Comparison of ENCODE assay signal across 9 cellular contexts in the genomic region with DNA sequence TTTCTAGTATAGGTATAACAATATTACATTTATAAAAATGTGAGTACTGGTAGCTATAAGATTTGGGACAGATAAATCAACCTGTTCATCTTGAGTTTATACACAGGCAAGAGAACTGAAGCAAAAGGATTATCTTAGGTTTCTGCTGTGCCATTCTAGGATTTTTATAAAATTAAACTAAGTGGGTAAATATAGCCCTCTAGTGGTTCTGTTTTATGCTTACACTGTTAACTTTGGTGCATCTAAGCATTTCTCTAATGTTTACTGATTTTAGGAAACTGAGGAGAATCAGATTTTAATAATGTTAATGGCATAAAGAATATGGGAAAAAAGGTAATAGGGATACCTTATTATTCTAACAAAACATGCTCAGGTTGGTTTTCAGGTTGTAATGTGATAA. TPM values are rescaled to one million over a fixed set of nuclear protein-coding genes. Genes with fewer than 3 reads are reported as not detected.
DNase-seq lines count a peak whose midpoint lies in the region; FAIRE-seq and TF ChIP-seq lines count a peak whose summit lies in the region.
"Had no signal": no experiment of that assay in that cellular context is flagged by ENCODE, and none has a peak within 500 bp of the region (broad histone marks: within the 10 kb centered on the region; RNA-seq: fewer than 3 reads in every experiment).

No MANE protein-coding gene starts in this region.

- no peak overlapping the region for H3K4ac ChIP-seq in mesendoderm (ENCODE audit: low read depth, low read length)

- TF ChIP-seq CTCF in mammary epithelial cell (conservative IDR thresholded peaks at IDR 0.05 in 1 of 2, IDR thresholded peaks at IDR 0.05 in 1 of 2; ENCODE audit: extremely low read depth in 1 of 2, insufficient read depth in 1 of 2, low read depth in 1 of 2, low read length in 2 of 2) = peak; percentile 49 to 52

- H4K8ac ChIP-seq in mesendoderm (ENCODE audit: low read depth, low read length) = no peak overlapping the region

- dilution Hi-C loops in mammary epithelial cell (cut with HindIII; ENCODE audit: low sequenced_read_pairs) = no loop called here

- H2BK120ac ChIP-seq in mesendoderm (ENCODE audit: low read depth, low read length) = no peak overlapping the region

- peak; percentile 75 for FAIRE-seq in GM12892 (lab: Jason Lieb, UNC)

- DNase-seq in ACHN (peak; percentile 32), GM12892 (ENCODE audit: insufficient read length) (no peak), KBM-7 (peak; percentile 38), mammary epithelial cell (no peak), midbrain (lab: John Stamatoyannopoulos, UW) (peak; percentile 17), DMS79 (lab: John Stamatoyannopoulos, UW) (no peak), mesendoderm (no peak)
- DNase-seq in stimulated activated CD4-positive, alpha-beta T cell treated with anti-CD3 and anti-CD28 coated beads, Interleukin-1b, Interleukin-23, amount 100 ng/mL, for 48 hours = no peak

- H2AK5ac ChIP-seq in mesendoderm (ENCODE audit: low read length) = no peak overlapping the region

- peaks cover 3% of the 10 kb centered on the region for H3K79me2 ChIP-seq in mammary epithelial cell (ENCODE audit: insufficient read depth, low read length)
- no peaks in the 10 kb centered on the region for H3K79me2 ChIP-seq in mesendoderm (ENCODE audit: control insufficient read depth, insufficient read depth, low read length)

- no TSS peak for BruUV-seq in mammary epithelial cell (replicated peaks; lab: Mats Ljungman, UMichigan)

- no peak for TF ChIP-seq POLR2A in GM12892 (IDR thresholded peaks at IDR 0.05; ENCODE audit: low read depth, low read length)

- intact Hi-C loops in mammary epithelial cell (cut with micrococcal nuclease) = no loop called here

- no peak overlapping the region for H2BK15ac ChIP-seq in mesendoderm (replicated peaks; ENCODE audit: low read depth)

- H3K4me2 ChIP-seq in mammary epithelial cell (ENCODE audit: insufficient read depth, low read depth, low read length) (no peak overlapping the region), mesendoderm (ENCODE audit: low read length) (no peak overlapping the region)

- in situ Hi-C loops in ACHN (cut with HindIII; ENCODE audit: low pct_ligation_motif_present, low pct_unique_long_range_greater_than_20kb, low sequenced_read_pairs) (no loop called here), KBM-7 (cut with MboI; ENCODE audit: low pct_unique_long_range_greater_than_20kb, low sequenced_read_pairs) (loop anchor here (25.0 kb wide), 1 partner anchor 136 kb away; no protein-coding TSS in a partner anchor), mammary epithelial cell (cut with MboI; ENCODE audit: low sequenced_read_pairs in 2 of 2) (no loop called here)

- no peaks in the 10 kb centered on the region for H3K9me3 ChIP-seq in mammary epithelial cell (replicated peaks; ENCODE audit: insufficient read depth, low read length)
- H3K9me3 ChIP-seq: HAP-1 had no signal

- H2BK5ac ChIP-seq in mesendoderm (ENCODE audit: low read length) = no peak overlapping the region

- no peaks in the 10 kb centered on the region for H4K20me1 ChIP-seq in mammary epithelial cell (ENCODE audit: insufficient read depth, low read length)

- H3K9ac ChIP-seq in mammary epithelial cell (ENCODE audit: insufficient read depth, low read length) (no peak overlapping the region), mesendoderm (ENCODE audit: low read length) (no peak overlapping the region)

- H3K27me3 ChIP-seq in mammary epithelial cell (ENCODE audit: insufficient read depth, low read length) (no peaks in the 10 kb centered on the region), mesendoderm (ENCODE audit: insufficient read depth, low read length, poor library complexity) (no peaks in the 10 kb centered on the region)

- no peak overlapping the region for H3K23ac ChIP-seq in mesendoderm (ENCODE audit: low read length)

- H3K4me3 ChIP-seq in mammary epithelial cell (replicated peaks in 1 of 3; ENCODE audit: insufficient read depth in 1 of 3, low read depth in 2 of 3, low read length in 3 of 3) (no peak overlapping the region), mesendoderm (ENCODE audit: low read length) (no peak overlapping the region)
- H3K4me3 ChIP-seq: HAP-1 had no signal

- H2AFZ ChIP-seq in mammary epithelial cell (ENCODE audit: low read depth, low read length) = no peak overlapping the region

- CTCF ChIA-PET in mammary epithelial cell (lab: Charles Lee; ENCODE audit: low non-redundant PET) = no interaction called here

- peaks cover 25% of the 10 kb centered on the region for H3K36me3 ChIP-seq in mammary epithelial cell (ENCODE audit: insufficient read depth, low read length)
- H3K36me3 ChIP-seq in mesendoderm (ENCODE audit: control insufficient read depth, insufficient read depth, low read length) = no peaks in the 10 kb centered on the region

- H3K27ac ChIP-seq in mammary epithelial cell (ENCODE audit: insufficient read depth, low read depth, low read length) (no peak overlapping the region), mesendoderm (ENCODE audit: low read depth, low read length) (no peak overlapping the region)

- no peaks in the 10 kb centered on the region for H3K79me1 ChIP-seq in mesendoderm (ENCODE audit: low read length)

- no peak overlapping the region for H4K5ac ChIP-seq in mesendoderm (ENCODE audit: low read length)

- no peak overlapping the region for H3K56ac ChIP-seq in mesendoderm (ENCODE audit: low read length)

- H3K4me1 ChIP-seq in mammary epithelial cell (ENCODE audit: insufficient read depth, low read length) (no peaks in the 10 kb centered on the region), mesendoderm (ENCODE audit: control insufficient read depth, low read depth, low read length) (no peaks in the 10 kb centered on the region)

- H3K18ac ChIP-seq in mesendoderm (ENCODE audit: low read length) = no peak overlapping the region

RNA-seq across cellular contexts. Expression of gene RRH, which starts 1.1 kb away (rescaled TPM):
- not detected for polyA plus RNA-seq in GM12892 (2012; ENCODE audit: missing spikeins)
- total RNA-seq in mammary epithelial cell = under 1 TPM in 1 of 2 donors, not detected in 1; 0.33 TPM
- 0.07 TPM for polyA plus RNA-seq in mammary epithelial cell
- polyA minus RNA-seq in mammary epithelial cell = not detected
- polyA plus RNA-seq in mesendoderm (2013, experiment 1 of 2) = 0.10 TPM
- polyA plus RNA-seq in mesendoderm (2013, experiment 2 of 2) = 0.11 TPM

RNA-seq across cellular contexts. Expression of gene GAR1, which starts 11.2 kb away (rescaled TPM):
- 37.2 TPM for polyA plus RNA-seq in GM12892 (2012; ENCODE audit: missing spikeins)
- 10 to 100 TPM in 1 of 2 donors, 1 to 10 TPM in 1; 3.3 to 22.7 TPM for total RNA-seq in mammary epithelial cell
- 12.2 TPM for polyA plus RNA-seq in mammary epithelial cell
- polyA minus RNA-seq in mammary epithelial cell = 5.1 TPM
- polyA plus RNA-seq in mesendoderm (2013, experiment 1 of 2) = 121 TPM
- 120 TPM for polyA plus RNA-seq in mesendoderm (2013, experiment 2 of 2)

RNA-seq across cellular contexts. Expression of gene LRIT3, which starts 21.2 kb away (rescaled TPM):
- 0.13 TPM for polyA plus RNA-seq in GM12892 (2012; ENCODE audit: missing spikeins)
- total RNA-seq in mammary epithelial cell = under 1 TPM in 1 of 2 donors, not detected in 1; 0.17 TPM
- polyA plus RNA-seq in mammary epithelial cell = 0.01 TPM
- not detected for polyA minus RNA-seq in mammary epithelial cell
- polyA plus RNA-seq in mesendoderm (2013, experiment 1 of 2) = 0.11 TPM
- polyA plus RNA-seq in mesendoderm (2013, experiment 2 of 2) = 0.14 TPM

RNA-seq across cellular contexts. Expression of gene CFI, which starts 24.9 kb away (rescaled TPM):
- polyA plus RNA-seq in GM12892 (2012; ENCODE audit: missing spikeins) = not detected
- total RNA-seq in mammary epithelial cell = 10 to 100 TPM in 1 of 2 donors, 1 to 10 TPM in 1; 5.3 to 21.5 TPM
- 0.26 TPM for polyA plus RNA-seq in mammary epithelial cell
- not detected for polyA minus RNA-seq in mammary epithelial cell
- not detected for polyA plus RNA-seq in mesendoderm (2013, experiment 1 of 2)
- not detected for polyA plus RNA-seq in mesendoderm (2013, experiment 2 of 2)

Comparison
In these comparisons a context has a peak if more than half of its experiments do, and no peak if none do; other contexts are left out.
1. DNase-seq: peak in ACHN (single experiment), KBM-7 (single experiment) and midbrain (single experiment); none in GM12892 (single experiment), mammary epithelial cell (single experiment), DMS79 (single experiment), mesendoderm (single experiment) and stimulated activated CD4-positive, alpha-beta T cell treated with anti-CD3 and anti-CD28 coated beads, Interleukin-1b, Interleukin-23, amount 100 ng/mL, for 48 hours (single experiment).